Comparison of ENCODE assay signal across 20 cellular contexts in the genomic region with DNA sequence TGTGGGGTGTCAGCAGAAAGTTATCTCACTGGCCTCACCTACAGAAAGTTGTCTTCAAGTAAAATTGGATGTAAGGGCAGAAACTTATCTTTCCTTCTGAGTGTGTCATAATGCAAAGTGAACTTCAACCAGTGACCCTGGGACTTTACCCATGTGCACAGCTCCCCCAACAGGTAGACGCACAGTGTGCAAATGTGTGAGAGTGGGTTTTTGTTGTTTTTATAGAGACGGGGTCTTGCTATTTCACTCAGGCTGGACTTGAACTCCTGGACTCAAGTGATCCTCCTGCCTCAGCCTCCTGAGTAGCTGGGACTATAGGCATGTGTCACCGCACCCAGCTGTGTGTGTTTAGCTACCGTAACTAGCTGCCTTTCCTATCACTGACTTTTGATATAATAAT. TPM values are rescaled to one million over a fixed set of nuclear protein-coding genes. Genes with fewer than 3 reads are reported as not detected.
A peak's percentile ranks its signal among the peaks of the same experiment; 100 is the strongest.
DNase-seq lines count a peak whose midpoint lies in the region; ATAC-seq, FAIRE-seq and TF ChIP-seq lines count a peak whose summit lies in the region.
"Had no signal": no experiment of that assay in that cellular context is flagged by ENCODE, and none has a peak within 500 bp of the region (broad histone marks: within the 10 kb centered on the region; RNA-seq: fewer than 3 reads in every experiment).

No MANE protein-coding gene starts in this region.

- no peak for TF ChIP-seq EP300 in K562 (IDR thresholded peaks at IDR 0.05; ENCODE audit: low read length)

- H3K36me3 ChIP-seq in breast epithelium = no peaks in the 10 kb centered on the region
- no peaks in the 10 kb centered on the region for H3K36me3 ChIP-seq in MM.1S (replicated peaks; ENCODE audit: insufficient read depth, low read length)
- peaks cover 24% of the 10 kb centered on the region; the same call in 2 of the 3 replicates for H3K36me3 ChIP-seq in K562 (ENCODE audit: control insufficient read depth, insufficient read depth, low read length)
- H3K36me3 ChIP-seq: left ventricle myocardium inferior, transverse colon had no signal

- POLR2A ChIA-PET in MCF 10A (lab: Yijun Ruan, JAX) = interaction anchor here (0.6 to 5.9 kb wide), 4 partner anchors 11 to 520 kb away, joined by 3 to 71 read pairs (median 8); a partner anchor contains a TSS
- POLR2A ChIA-PET in K562 (lab: Yijun Ruan, JAX) = interaction anchor here (0.8 kb wide), 1 partner anchor 57 kb away, joined by 3 read pairs; no protein-coding TSS in a partner anchor

- ATAC-seq in K562 = peak; percentile 59
- ATAC-seq in GM19452 (IDR thresholded peaks at IDR 0.05; ENCODE audit: unreplicated experiment) = no peak
- no peak for ATAC-seq in HG02798 (IDR thresholded peaks at IDR 0.05; ENCODE audit: poor library complexity, unreplicated experiment)

- CTCF ChIA-PET in MCF 10A (lab: Yijun Ruan, JAX) (interaction anchor here (0.6 to 13.2 kb wide), 8 partner anchors 12 to 87 kb away, joined by 3 to 234 read pairs (median 4); no protein-coding TSS in a partner anchor), K562 (lab: Yijun Ruan, JAX; ENCODE audit: low intra/inter-chr PET ratio) (no interaction called here)

- in situ Hi-C loops in K562 (cut with MboI) = no loop called here

- TF ChIP-seq CTCF in MCF 10A (IDR thresholded peaks at IDR 0.05; ENCODE audit: unreplicated experiment) (peak; percentile 11), breast epithelium (IDR thresholded peaks at IDR 0.05) (no peak), MM.1S (IDR thresholded peaks at IDR 0.05; ENCODE audit: low read length) (peak; percentile 17; the same call in 1 of the 2 replicates), K562 (IDR thresholded peaks at IDR 0.05 in 2 of 3, conservative IDR thresholded peaks at IDR 0.05 in 1 of 3; ENCODE audit: insufficient read depth in 2 of 3, low read depth in 1 of 3, low read length in 3 of 3) (peak; percentile 42 to 50 (median 46); a peak in 5 of 6 replicates), type B pancreatic cell (conservative IDR thresholded peaks at IDR 0.05) (peak; percentile 24)

- H3K27me3 Mint-ChIP-seq in MCF 10A (ENCODE audit: insufficient read depth, unreplicated experiment) (no peaks in the 10 kb centered on the region), type B pancreatic cell (peaks cover 19% of the 10 kb centered on the region), immature natural killer cell (ENCODE audit: low read depth in 3 of 3) (peaks cover 3 to 10% (median 4%) of the 10 kb centered on the region in 3 donors)

- peaks cover 45% of the 10 kb centered on the region for H3K79me2 ChIP-seq in MM.1S (ENCODE audit: low read length)
- H3K79me2 ChIP-seq in K562 (ENCODE audit: control insufficient read depth, insufficient read depth, low read length) = peaks cover 44% of the 10 kb centered on the region

- H3K4me2 ChIP-seq in MM.1S (ENCODE audit: low read depth, low read length) (no peak overlapping the region), K562 (ENCODE audit: insufficient read depth, low read length) (no peak overlapping the region)

- H3K9me2 ChIP-seq in MM.1S (replicated peaks; ENCODE audit: insufficient read depth, low read length) = no peaks in the 10 kb centered on the region

- H3K4me1 ChIP-seq in breast epithelium (peaks cover 0 to 4% of the 10 kb centered on the region in 2 donors), MM.1S (ENCODE audit: low read length) (peaks cover 21% of the 10 kb centered on the region), K562 (replicated peaks in 1 of 2; ENCODE audit: control insufficient read depth in 2 of 2, insufficient read depth in 2 of 2, low read length in 2 of 2) (peaks cover 7 to 8% of the 10 kb centered on the region in 2 experiments; a peak in 4 of 5 replicates)

- no peaks in the 10 kb centered on the region for H3K36me3 Mint-ChIP-seq in MCF 10A (ENCODE audit: insufficient read depth, unreplicated experiment)
- H3K36me3 Mint-ChIP-seq in type B pancreatic cell = peaks cover 4% of the 10 kb centered on the region
- no peaks in the 10 kb centered on the region for H3K36me3 Mint-ChIP-seq in immature natural killer cell

- WGBS in K562 (ENCODE audit: insufficient coverage, low coverage, missing lambda C conversion rate) = 65% methylated on average over 4 of the region's 4 CpGs

- no peak for TF ChIP-seq POLR2A in breast epithelium (IDR thresholded peaks at IDR 0.05)
- no peak for TF ChIP-seq POLR2A in K562 (conservative IDR thresholded peaks at IDR 0.05)

- H3K27ac Mint-ChIP-seq in MCF 10A (ENCODE audit: low read depth, unreplicated experiment) (no peak overlapping the region), type B pancreatic cell (no peak overlapping the region), immature natural killer cell (no peak overlapping the region)
- H3K27ac Mint-ChIP-seq: CD4-positive, CD25-positive, alpha-beta regulatory T cell had no signal

- BruUV-seq in MCF 10A (replicated peaks; lab: Mats Ljungman, UMichigan) = no TSS peak
- BruUV-seq in K562 (replicated peaks; lab: Mats Ljungman, UMichigan) = no TSS peak

- H3K4me3 ChIP-seq in breast epithelium = no peak overlapping the region
- no peak overlapping the region for H3K4me3 ChIP-seq in MM.1S (ENCODE audit: low read length)
- H3K4me3 ChIP-seq in K562 = no peak overlapping the region
- H3K4me3 ChIP-seq: left ventricle myocardium inferior, transverse colon had no signal

- DNase-seq in MCF 10A (ENCODE audit: unreplicated experiment) (no peak), breast epithelium (ENCODE audit: low spot score in 2 of 2) (no peak), MM.1S (no peak), K562 (ENCODE audit: extremely low read depth in 1 of 4, low spot score in 3 of 4) (no peak), type B pancreatic cell (ENCODE audit: extremely low spot score, unreplicated experiment) (no peak), immature natural killer cell (no peak)
- DNase-seq: activated CD4-positive, alpha-beta T cell treated with anti-CD3 and anti-CD28 coated beads for 4 hours; activated CD8-positive, alpha-beta memory T cell treated with anti-CD3 and anti-CD28 coated beads, Interleukin-2, amount 50 U/mL, for 48 hours; CD4-positive, CD25-positive, alpha-beta regulatory T cell; foreskin melanocyte; GOT3; left ventricle myocardium inferior; NCI-H187 treated with DMSO at 0.1 percent for 48 hours; NCI-H510A treated with DMSO at 0.1 percent for 48 hours; stimulated activated naive CD4-positive, alpha-beta T cell treated with Interleukin-2 at 50 U/mL for 16 hours; transverse colon had no signal

- H2AFZ ChIP-seq in MM.1S (ENCODE audit: low read length) = no peak overlapping the region
- H2AFZ ChIP-seq in K562 (ENCODE audit: low read depth, low read length) = no peak overlapping the region

- TF ChIP-seq RAD21 in K562 (CRISPR knock-in tag; conservative IDR thresholded peaks at IDR 0.05 in 1 of 2, IDR thresholded peaks at IDR 0.05 in 1 of 2) = peak in 1 of 2 experiments; percentile 31; a peak in 1 of 4 replicates

- intact Hi-C loops in MCF 10A (cut with micrococcal nuclease) = no loop called here
- intact Hi-C loops in breast epithelium (cut with DNase I; ENCODE audit: low total_unique reads) = no loop called here
- intact Hi-C loops in K562 (cut with micrococcal nuclease) = no loop called here

- no peaks in the 10 kb centered on the region for H3K9me1 ChIP-seq in K562 (ENCODE audit: control insufficient read depth, insufficient read depth, low read length)

- no peaks in the 10 kb centered on the region for H4K20me1 ChIP-seq in MM.1S (ENCODE audit: insufficient read depth, low read length)
- no peaks in the 10 kb centered on the region for H4K20me1 ChIP-seq in K562 (replicated peaks; ENCODE audit: control insufficient read depth, insufficient read depth, low read length)

- FAIRE-seq in K562 (lab: Jason Lieb, UNC) = no peak
- FAIRE-seq: colon, endothelial cell of umbilical vein had no signal

- H3K9me3 Mint-ChIP-seq in MCF 10A (ENCODE audit: unreplicated experiment) (no peaks in the 10 kb centered on the region), type B pancreatic cell (no peaks in the 10 kb centered on the region), immature natural killer cell (no peaks in the 10 kb centered on the region)
- H3K9me3 Mint-ChIP-seq: CD4-positive, CD25-positive, alpha-beta regulatory T cell had no signal

- H3K4me3 Mint-ChIP-seq in MCF 10A (ENCODE audit: unreplicated experiment) (no peak overlapping the region), type B pancreatic cell (no peak overlapping the region), immature natural killer cell (no peak overlapping the region)

- H3F3A ChIP-seq in MM.1S (ENCODE audit: insufficient read depth, low read length) = peaks cover 14% of the 10 kb centered on the region

- H3K4me1 Mint-ChIP-seq in MCF 10A (ENCODE audit: insufficient read depth, unreplicated experiment) = peaks cover 16% of the 10 kb centered on the region
- H3K4me1 Mint-ChIP-seq in type B pancreatic cell (ENCODE audit: unreplicated experiment) = peaks cover 18% of the 10 kb centered on the region
- peaks cover 6 to 17% of the 10 kb centered on the region in 2 donors for H3K4me1 Mint-ChIP-seq in immature natural killer cell

- no peak overlapping the region for H3K27ac ChIP-seq in breast epithelium
- no peak overlapping the region for H3K27ac ChIP-seq in MM.1S (ENCODE audit: low read length)
- no peak overlapping the region for H3K27ac ChIP-seq in K562 (ENCODE audit: extremely low read depth, low read depth, low read length)
- H3K27ac ChIP-seq: left ventricle myocardium inferior, transverse colon had no signal

- H3K27me3 ChIP-seq in breast epithelium (peaks cover 0 to 6% of the 10 kb centered on the region in 2 donors), MM.1S (replicated peaks; ENCODE audit: insufficient read depth, low read length) (no peaks in the 10 kb centered on the region), K562 (ENCODE audit: control insufficient read depth in 2 of 2, insufficient read depth in 2 of 2, low read length in 2 of 2) (no peaks in the 10 kb centered on the region)

- H3K9ac ChIP-seq in MM.1S (ENCODE audit: low read length) (no peak overlapping the region), K562 (ENCODE audit: insufficient read depth in 1 of 2, low read depth in 2 of 2, low read length in 2 of 2) (no peak overlapping the region; a peak in 1 of 4 replicates)

- H3K9me3 ChIP-seq in breast epithelium (no peaks in the 10 kb centered on the region), MM.1S (replicated peaks; ENCODE audit: insufficient read depth, low read length) (no peaks in the 10 kb centered on the region), K562 (replicated peaks; ENCODE audit: control insufficient read depth, insufficient read depth, low read depth, low read length) (no peaks in the 10 kb centered on the region)
- H3K9me3 ChIP-seq: left ventricle myocardium inferior, transverse colon had no signal

RNA-seq across cellular contexts. Expression of a gene that starts 6.4 kb away (rescaled TPM):
- total RNA-seq in MCF 10A (2022) (2.4 and 6.7 TPM in 2 replicates), breast epithelium (1 to 10 TPM; 2.8 to 4.9 (median 4.5) TPM), K562 (2014; rRNA removed) (7.5 and 9.7 TPM in 2 replicates), K562 (2014; rRNA removed; fragmentation: Illumina TruSeq; extraction: Trizol) (2.4 and 2.7 TPM in 2 replicates), K562 (2015; rRNA removed; fragmentation: Illumina TruSeq; extraction: Trizol) (7.8 and 8.5 TPM in 2 replicates), K562 (2021) (8.6 and 9.1 TPM in 2 replicates), type B pancreatic cell (ENCODE audit: low replicate concordance) (6.9 and 17.1 TPM in 2 replicates)
- 4.6 and 10.2 TPM in 2 replicates for total RNA-seq in K562 (2011; cell fraction: chromatin; rRNA removed; ENCODE audit: low replicate concordance)
- 12.9 and 13.0 TPM in 2 replicates for total RNA-seq in K562 (2011; cell fraction: nucleolus; rRNA removed)
- total RNA-seq in K562 (2011; cell fraction: nucleoplasm; rRNA removed) = 7.4 and 7.9 TPM in 2 replicates
- polyA plus RNA-seq in K562 (2011; rRNA removed) (4.9 and 5.7 TPM in 2 replicates), K562 (2014; fragmentation: Illumina TruSeq; extraction: Trizol) (2.8 and 5.2 TPM in 2 replicates), K562 (2014; fragmentation: Nextera tagmentation; extraction: Ambion mirVana) (under 1 TPM; 0.15 to 0.31 TPM), K562 (2014; rRNA removed) (8.9 and 10.0 TPM in 2 replicates), immature natural killer cell (not detected)
- polyA plus RNA-seq in K562 (2011; cell fraction: cytosol; rRNA removed) = 6.7 and 10.6 TPM in 2 replicates
- polyA plus RNA-seq in K562 (2011; cell fraction: nucleus; rRNA removed) = 15.5 and 16.6 TPM in 2 replicates
- polyA plus RNA-seq in K562 (2012) = 8.5 and 11.1 TPM in 2 replicates
- 3.4 and 4.8 TPM in 2 replicates for polyA minus RNA-seq in K562 (2011; rRNA and poly(A)+ RNA removed)
- polyA minus RNA-seq in K562 (2011; cell fraction: cytosol; rRNA and poly(A)+ RNA removed) = 3.4 and 3.6 TPM in 2 replicates
- 14.4 and 25.2 TPM in 2 replicates for polyA minus RNA-seq in K562 (2011; cell fraction: nucleus; rRNA and poly(A)+ RNA removed)
- total RNA-seq: CD4-positive, CD25-positive, alpha-beta regulatory T cell had no signal

RNA-seq across cellular contexts. Expression of a gene that starts 24.4 kb away (rescaled TPM):
- total RNA-seq in MCF 10A (2022) = 39.4 and 55.2 TPM in 2 replicates
- total RNA-seq in breast epithelium = 10 to 100 TPM; 63.7 to 90.4 (median 75.7) TPM
- 6.0 and 9.2 TPM in 2 replicates for total RNA-seq in K562 (2011; cell fraction: chromatin; rRNA removed; ENCODE audit: low replicate concordance)
- 3.8 and 5.2 TPM in 2 replicates for total RNA-seq in K562 (2011; cell fraction: nucleolus; rRNA removed)
- 3.7 and 5.1 TPM in 2 replicates for total RNA-seq in K562 (2011; cell fraction: nucleoplasm; rRNA removed)
- total RNA-seq in K562 (2014; rRNA removed) = 1.00 and 2.2 TPM in 2 replicates
- 0.64 and 0.69 TPM in 2 replicates for total RNA-seq in K562 (2014; rRNA removed; fragmentation: Illumina TruSeq; extraction: Trizol)
- 0.58 and 0.68 TPM in 2 replicates for total RNA-seq in K562 (2015; rRNA removed; fragmentation: Illumina TruSeq; extraction: Trizol)
- total RNA-seq in K562 (2021) = 1.4 and 1.8 TPM in 2 replicates
- 4.6 and 8.1 TPM in 2 replicates for polyA plus RNA-seq in K562 (2011; rRNA removed)
- polyA plus RNA-seq in K562 (2011; cell fraction: cytosol; rRNA removed) = 5.6 and 7.0 TPM in 2 replicates
- polyA plus RNA-seq in K562 (2011; cell fraction: nucleus; rRNA removed) = 15.8 and 21.0 TPM in 2 replicates
- polyA plus RNA-seq in K562 (2012) = 1.6 and 3.3 TPM in 2 replicates
- 1.5 and 1.6 TPM in 2 replicates for polyA plus RNA-seq in K562 (2014; fragmentation: Illumina TruSeq; extraction: Trizol)
- under 1 TPM; 0.24 to 0.31 TPM for polyA plus RNA-seq in K562 (2014; fragmentation: Nextera tagmentation; extraction: Ambion mirVana)
- 0.86 and 0.96 TPM in 2 replicates for polyA plus RNA-seq in K562 (2014; rRNA removed)
- polyA minus RNA-seq in K562 (2011; rRNA and poly(A)+ RNA removed) = 5.0 and 5.6 TPM in 2 replicates
- polyA minus RNA-seq in K562 (2011; cell fraction: cytosol; rRNA and poly(A)+ RNA removed) = 2.5 and 5.0 TPM in 2 replicates
- polyA minus RNA-seq in K562 (2011; cell fraction: nucleus; rRNA and poly(A)+ RNA removed) = 3.4 and 5.2 TPM in 2 replicates
- 15.3 and 25.7 TPM in 2 replicates for total RNA-seq in type B pancreatic cell (ENCODE audit: low replicate concordance)
- polyA plus RNA-seq in immature natural killer cell = 10 to 100 TPM; 18.2 to 23.0 (median 22.0) TPM

RNA-seq across cellular contexts. Expression of a gene that starts 24.5 kb away (rescaled TPM):
- total RNA-seq in MCF 10A (2022) (0.27 and 0.58 TPM in 2 replicates), breast epithelium (1 to 10 TPM in 1 of 3 donors, under 1 TPM in 2; 0.48 to 2.3 (median 0.66) TPM), K562 (2014; rRNA removed) (0.16 and 0.23 TPM in 2 replicates), K562 (2014; rRNA removed; fragmentation: Illumina TruSeq; extraction: Trizol) (0.04 TPM in 1 of 2 replicates, not detected in the other), K562 (2015; rRNA removed; fragmentation: Illumina TruSeq; extraction: Trizol) (0.04 and 0.07 TPM in 2 replicates), K562 (2021) (0.09 and 0.29 TPM in 2 replicates), type B pancreatic cell (ENCODE audit: low replicate concordance) (1.4 and 2.0 TPM in 2 replicates)
- total RNA-seq in K562 (2011; cell fraction: chromatin; rRNA removed; ENCODE audit: low replicate concordance) = 0.69 TPM in 1 of 2 replicates, not detected in the other
- total RNA-seq in K562 (2011; cell fraction: nucleolus; rRNA removed) = 0.79 and 0.83 TPM in 2 replicates
- 0.44 and 0.46 TPM in 2 replicates for total RNA-seq in K562 (2011; cell fraction: nucleoplasm; rRNA removed)
- polyA plus RNA-seq in K562 (2011; rRNA removed) (0.24 and 0.28 TPM in 2 replicates), K562 (2014; fragmentation: Illumina TruSeq; extraction: Trizol) (0.04 TPM in 1 of 2 replicates, not detected in the other), K562 (2014; fragmentation: Nextera tagmentation; extraction: Ambion mirVana) (not detected), K562 (2014; rRNA removed) (0.04 and 0.07 TPM in 2 replicates), immature natural killer cell (1 to 10 TPM in 1 of 3 donors, under 1 TPM in 1, not detected in 1; 0.28 to 1.1 TPM)
- polyA plus RNA-seq in K562 (2011; cell fraction: cytosol; rRNA removed) = 0.15 and 0.57 TPM in 2 replicates
- 0.62 and 0.97 TPM in 2 replicates for polyA plus RNA-seq in K562 (2011; cell fraction: nucleus; rRNA removed)
- polyA plus RNA-seq in K562 (2012) = 0.09 and 0.54 TPM in 2 replicates
- polyA minus RNA-seq in K562 (2011; rRNA and poly(A)+ RNA removed) = 0.14 TPM in 1 of 2 replicates, not detected in the other
- polyA minus RNA-seq in K562 (2011; cell fraction: cytosol; rRNA and poly(A)+ RNA removed) = 0.38 TPM in 1 of 2 replicates, not detected in the other
- 0.44 and 0.67 TPM in 2 replicates for polyA minus RNA-seq in K562 (2011; cell fraction: nucleus; rRNA and poly(A)+ RNA removed)

RNA-seq across cellular contexts. Expression of a gene that starts 55.8 kb away (rescaled TPM):
- 15.2 and 18.6 TPM in 2 replicates for total RNA-seq in MCF 10A (2022)
- 10 to 100 TPM; 44.0 to 67.5 (median 61.3) TPM for total RNA-seq in breast epithelium
- 28.9 and 51.1 TPM in 2 replicates for total RNA-seq in K562 (2011; cell fraction: chromatin; rRNA removed; ENCODE audit: low replicate concordance)
- 36.8 and 39.7 TPM in 2 replicates for total RNA-seq in K562 (2011; cell fraction: nucleolus; rRNA removed)
- 26.9 and 34.2 TPM in 2 replicates for total RNA-seq in K562 (2011; cell fraction: nucleoplasm; rRNA removed)
- total RNA-seq in K562 (2014; rRNA removed) = 27.2 and 31.7 TPM in 2 replicates
- total RNA-seq in K562 (2014; rRNA removed; fragmentation: Illumina TruSeq; extraction: Trizol) = 5.4 and 6.4 TPM in 2 replicates
- total RNA-seq in K562 (2015; rRNA removed; fragmentation: Illumina TruSeq; extraction: Trizol) = 18.5 and 19.8 TPM in 2 replicates
- total RNA-seq in K562 (2021) = 38.6 and 42.1 TPM in 2 replicates
- 14.7 and 29.0 TPM in 2 replicates for polyA plus RNA-seq in K562 (2011; rRNA removed)
- 28.1 and 68.0 TPM in 2 replicates for polyA plus RNA-seq in K562 (2011; cell fraction: cytosol; rRNA removed)
- polyA plus RNA-seq in K562 (2011; cell fraction: nucleus; rRNA removed) = 65.4 and 125 TPM in 2 replicates
- polyA plus RNA-seq in K562 (2012) = 34.1 and 35.5 TPM in 2 replicates
- 11.8 and 30.3 TPM in 2 replicates for polyA plus RNA-seq in K562 (2014; fragmentation: Illumina TruSeq; extraction: Trizol)
- under 1 TPM; 0.23 to 0.59 TPM for polyA plus RNA-seq in K562 (2014; fragmentation: Nextera tagmentation; extraction: Ambion mirVana)
- 42.5 and 43.7 TPM in 2 replicates for polyA plus RNA-seq in K562 (2014; rRNA removed)
- 8.0 and 8.6 TPM in 2 replicates for polyA minus RNA-seq in K562 (2011; rRNA and poly(A)+ RNA removed)
- 19.6 and 24.0 TPM in 2 replicates for polyA minus RNA-seq in K562 (2011; cell fraction: cytosol; rRNA and poly(A)+ RNA removed)
- 19.8 and 24.9 TPM in 2 replicates for polyA minus RNA-seq in K562 (2011; cell fraction: nucleus; rRNA and poly(A)+ RNA removed)
- 50.2 and 86.6 TPM in 2 replicates for total RNA-seq in type B pancreatic cell (ENCODE audit: low replicate concordance)
- polyA plus RNA-seq in immature natural killer cell = 10 to 100 TPM in 1 of 3 donors, 1 to 10 TPM in 2; 5.8 to 13.1 (median 7.1) TPM

Comparison
In these comparisons a context has a peak if more than half of its experiments do, and no peak if none do; other contexts are left out.
1. CTCF ChIP-seq: peak in MCF 10A (single experiment), MM.1S (single experiment), K562 (3 of 3) and type B pancreatic cell (single experiment); none in breast epithelium (0 of 3).